Comparison of ENCODE assay signal across 15 cellular contexts in genomic region chr9:89797255-89797654, GRCh38.
A peak's percentile ranks its signal among the peaks of the same experiment; 100 is the strongest.
DNase-seq lines count a peak whose midpoint lies in the region; ATAC-seq and TF ChIP-seq lines count a peak whose summit lies in the region.
"Had no signal": no experiment of that assay in that cellular context is flagged by ENCODE, and none has a peak within 500 bp of the region (broad histone marks: within the 10 kb centered on the region; RNA-seq: fewer than 3 reads in every experiment).

No MANE protein-coding gene starts in this region.

- peaks cover 0 to under 1% of the 10 kb centered on the region in 2 donors for H3K27me3 Mint-ChIP-seq in T-cell
- H3K27me3 Mint-ChIP-seq: CD4-positive, alpha-beta T cell had no signal

- H3K27ac ChIP-seq in C4-2B: peak overlapping the region; percentile 28; the same call in 1 of the 2 replicates
- H3K27ac ChIP-seq in coronary artery: no peak overlapping the region
- H3K27ac ChIP-seq in lower lobe of right lung: no peak overlapping the region
- H3K27ac ChIP-seq: BLaER1 treated with 17β-estradiol and CSF1 and Interleukin-3, amounts not matched to agents 10 nM and 100 nM had no signal

- DNase-seq in coronary artery (ENCODE audit: low spot score): peak; percentile 57
- peak; percentile 38 for DNase-seq in lower lobe of right lung
- peak; percentile 47 for DNase-seq in posterior vena cava (ENCODE audit: low spot score)
- no peak for DNase-seq in HUDEP-2 (lab: John Stamatoyannopoulos, UW; ENCODE audit: unreplicated experiment in 76 of 76)
- DNase-seq in T-cell: no peak
- DNase-seq: ACHN; Calu3; CD4-positive, alpha-beta T cell; DMS 273 treated with DMSO at 0.1 percent for 48 hours; H9 had no signal

- CTCF ChIA-PET in T-cell (lab: Charles Lee): interaction anchor here in 1 of 2 donors (0.7 kb wide), 1 partner anchor 19 kb away, joined by 3 read pairs; no protein-coding TSS in a partner anchor

- H3K9me3 Mint-ChIP-seq in T-cell: no peaks in the 10 kb centered on the region
- H3K9me3 Mint-ChIP-seq: CD4-positive, alpha-beta T cell; GM23338; H9 had no signal

- intact Hi-C loops in lower lobe of right lung (cut with DNase I) (no loop called here), posterior vena cava (cut with DNase I) (no loop called here)

- no peaks in the 10 kb centered on the region for H3K36me3 Mint-ChIP-seq in T-cell

- POLR2A ChIA-PET in T-cell (lab: Charles Lee): no interaction called here

- peaks cover 0 to 4% (median 0%) of the 10 kb centered on the region in 3 donors for H3K4me1 Mint-ChIP-seq in T-cell
- H3K4me1 Mint-ChIP-seq: GM23338 had no signal

- no peaks in the 10 kb centered on the region for H3K9me3 ChIP-seq in lower lobe of right lung
- H3K9me3 ChIP-seq: BLaER1 treated with 17β-estradiol and CSF1 and Interleukin-3, amounts not matched to agents 10 nM and 100 nM had no signal

- H3K4me3 Mint-ChIP-seq in T-cell: no peak overlapping the region
- H3K4me3 Mint-ChIP-seq: CD4-positive, alpha-beta T cell; GM23338; H9 had no signal

- peaks cover 2% of the 10 kb centered on the region for H3K4me1 ChIP-seq in lower lobe of right lung

- no peak overlapping the region for H3K27ac Mint-ChIP-seq in T-cell
- H3K27ac Mint-ChIP-seq: CD4-positive, alpha-beta T cell; GM23338; H9 had no signal

- no peak overlapping the region for H3K4me3 ChIP-seq in coronary artery
- H3K4me3 ChIP-seq in lower lobe of right lung: no peak overlapping the region
- H3K4me3 ChIP-seq: BLaER1 treated with 17β-estradiol and CSF1 and Interleukin-3, amounts not matched to agents 10 nM and 100 nM; GM12878; GM23338 had no signal

- H3K27me3 ChIP-seq in lower lobe of right lung (ENCODE audit: low read depth): no peaks in the 10 kb centered on the region
- H3K27me3 ChIP-seq: BLaER1 treated with 17β-estradiol and CSF1 and Interleukin-3, amounts not matched to agents 10 nM and 100 nM had no signal

- TF ChIP-seq CTCF in C4-2B (conservative IDR thresholded peaks at IDR 0.05) (no peak), coronary artery (IDR thresholded peaks at IDR 0.05) (no peak), lower lobe of right lung (IDR thresholded peaks at IDR 0.05) (no peak)

- ATAC-seq in lower lobe of right lung: no peak
- ATAC-seq in GM18520 (IDR thresholded peaks at IDR 0.05; ENCODE audit: unreplicated experiment): no peak
- no peak for ATAC-seq in T-cell (replicated peaks in 1 of 4)
- ATAC-seq: GM12878, GM23338 had no signal

- H3K36me3 ChIP-seq in lower lobe of right lung: no peaks in the 10 kb centered on the region
- H3K36me3 ChIP-seq: BLaER1 treated with 17β-estradiol and CSF1 and Interleukin-3, amounts not matched to agents 10 nM and 100 nM had no signal

Comparison
In these comparisons a context has a peak if more than half of its experiments do, and no peak if none do; other contexts are left out.
1. DNase-seq: peak in coronary artery (single experiment), lower lobe of right lung (single experiment) and posterior vena cava (single experiment); none in HUDEP-2 (0 of 76) and T-cell (0 of 34).